In the genomic region with DNA sequence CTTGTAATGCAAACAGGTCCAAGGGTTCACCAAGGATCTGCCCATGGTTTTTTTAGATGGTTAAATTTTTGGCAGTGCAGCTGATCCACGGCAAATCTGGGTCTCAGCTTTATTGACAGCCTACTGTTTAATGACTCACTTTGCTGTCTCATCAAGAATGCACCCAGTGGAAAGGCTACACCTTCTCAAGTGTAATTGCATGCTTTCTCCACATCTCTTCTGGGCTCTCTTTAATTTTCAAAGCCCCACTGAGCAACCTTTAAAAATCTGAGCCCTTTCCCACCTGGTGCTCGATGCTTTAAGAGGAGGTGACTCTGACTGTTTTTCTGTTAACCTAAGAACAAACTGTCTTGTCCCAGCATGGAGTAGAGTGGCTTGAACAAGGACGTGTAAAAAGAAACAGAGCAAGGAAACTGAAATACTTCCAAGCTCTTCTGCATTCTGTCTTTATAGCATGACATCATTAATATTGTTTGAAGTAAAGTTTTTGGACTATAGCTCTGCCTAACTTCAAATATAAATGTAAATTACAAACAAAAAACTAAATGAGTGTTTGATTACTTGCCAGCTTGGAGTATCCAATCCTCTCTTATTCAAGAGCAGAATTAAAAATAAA, we compare ENCODE assay signal across 9 cellular contexts.
A peak's percentile ranks its signal among the peaks of the same experiment; 100 is the strongest.
DNase-seq lines count a peak whose midpoint lies in the region; ATAC-seq and TF ChIP-seq lines count a peak whose summit lies in the region.
"Had no signal": no experiment of that assay in that cellular context is flagged by ENCODE, and none has a peak within 500 bp of the region (broad histone marks: within the 10 kb centered on the region; RNA-seq: fewer than 3 reads in every experiment).

No MANE protein-coding gene starts in this region.

- H3K9me3 ChIP-seq in RWPE2 (ENCODE audit: severe bottlenecking) (no peaks in the 10 kb centered on the region), neural progenitor cell (ENCODE audit: low read depth) (no peaks in the 10 kb centered on the region)

- H3K27me3 Mint-ChIP-seq in neural progenitor cell (ENCODE audit: insufficient read depth, low read depth) = no peaks in the 10 kb centered on the region

- H3K36me3 ChIP-seq in RWPE2 (ENCODE audit: low read depth) (no peaks in the 10 kb centered on the region), neural progenitor cell (no peaks in the 10 kb centered on the region)

- no peak overlapping the region for H2AFZ ChIP-seq in neural progenitor cell (replicated peaks)

- H3K4me2 ChIP-seq in neural progenitor cell = no peak overlapping the region

- DNase-seq in A172 (ENCODE audit: low spot score) (peak; percentile 69), HFF-Myc (ENCODE audit: extremely low read depth, low read depth) (peak; percentile 71), RWPE2 (ENCODE audit: low spot score) (no peak), glomerular visceral epithelial cell (ENCODE audit: extremely low spot score) (peak; percentile 64), COLO668 (lab: John Stamatoyannopoulos, UW; ENCODE audit: unreplicated experiment) (no peak), neural progenitor cell (ENCODE audit: low spot score) (no peak)
- no peak for DNase-seq in activated CD4-positive, CD25-positive, alpha-beta regulatory T cell treated with anti-CD3 and anti-CD28 coated beads, Interleukin-2, amount 50 U/mL, for 72 hours
- DNase-seq: DND-41 had no signal

- H3K27ac ChIP-seq in RWPE2 (ENCODE audit: poor library complexity, severe bottlenecking) (peak overlapping the region; percentile 79), neural progenitor cell (no peak overlapping the region)

- H3K4me3 Mint-ChIP-seq in neural progenitor cell = no peak overlapping the region

- H3F3A ChIP-seq in neural progenitor cell (ENCODE audit: low read depth) = peaks cover 13% of the 10 kb centered on the region

- H3K9ac ChIP-seq in neural progenitor cell = no peak overlapping the region

- H3K4me3 ChIP-seq in HFF-Myc (replicated peaks; ENCODE audit: low read depth, low read length) (no peak overlapping the region), RWPE2 (ENCODE audit: severe bottlenecking) (no peak overlapping the region), neural progenitor cell (no peak overlapping the region)

- no peaks in the 10 kb centered on the region for H3K36me3 Mint-ChIP-seq in neural progenitor cell

- TF ChIP-seq CTCF in HFF-Myc (IDR thresholded peaks at IDR 0.05; ENCODE audit: low read depth, low read length, missing control alignments) (no peak), RWPE2 (IDR thresholded peaks at IDR 0.05; ENCODE audit: poor library complexity, severe bottlenecking) (peak; percentile 27), neural progenitor cell (IDR thresholded peaks at IDR 0.05) (no peak)

- H4K20me1 ChIP-seq in neural progenitor cell (ENCODE audit: low read depth) = no peaks in the 10 kb centered on the region

- H3K79me2 ChIP-seq in neural progenitor cell (ENCODE audit: low read depth) = no peaks in the 10 kb centered on the region

- peak; percentile 83 for ATAC-seq in RWPE2 (ENCODE audit: low read depth)
- ATAC-seq in HG03135 (IDR thresholded peaks at IDR 0.05; ENCODE audit: unreplicated experiment) = no peak

- peaks cover 51% of the 10 kb centered on the region for H3K4me1 Mint-ChIP-seq in neural progenitor cell

- H3K27me3 ChIP-seq in RWPE2 (ENCODE audit: insufficient read depth, poor library complexity, severe bottlenecking) (no peaks in the 10 kb centered on the region), neural progenitor cell (no peaks in the 10 kb centered on the region)

- H3K27ac Mint-ChIP-seq in neural progenitor cell = no peak overlapping the region

- H3K9me3 Mint-ChIP-seq in neural progenitor cell = peaks cover 5% of the 10 kb centered on the region

- H3K4me1 ChIP-seq in RWPE2 (ENCODE audit: insufficient read depth, poor library complexity, severe bottlenecking) (peaks cover 39% of the 10 kb centered on the region), neural progenitor cell (peaks cover 22% of the 10 kb centered on the region)

Comparison
In these comparisons a context has a peak if more than half of its experiments do, and no peak if none do; other contexts are left out.
1. DNase-seq: peak in A172 (single experiment), HFF-Myc (single experiment) and glomerular visceral epithelial cell (single experiment); none in RWPE2 (single experiment), activated CD4-positive, CD25-positive, alpha-beta regulatory T cell treated with anti-CD3 and anti-CD28 coated beads, Interleukin-2, amount 50 U/mL, for 72 hours (single experiment), COLO668 (single experiment) and neural progenitor cell (single experiment).